8 cellular contexts compared by ENCODE assay signal in genomic region chr6:31403283-31403989, GRCh38. TPM values are rescaled to one million over a fixed set of nuclear protein-coding genes. Genes with fewer than 3 reads are reported as not detected.
DNase-seq lines count a peak whose midpoint lies in the region; ATAC-seq lines count a peak whose summit lies in the region.

Gene MICA (plus strand): TSS chr6:31403595. CDS start chr6:31403633, 38 bp downstream.

- H3K27ac ChIP-seq in SJSA1, result peak within 1 kb of the TSS; percentile 29; the same call in 1 of the 2 replicates
- H3K27ac ChIP-seq in substantia nigra (ENCODE audit: low read depth, low read length, poor library complexity, severe bottlenecking), result no peak within 1 kb of the TSS

- H3K9me3 Mint-ChIP-seq in activated naive CD4-positive, alpha-beta T cell treated with anti-CD3 and anti-CD28 coated beads, Interleukin-2, amount 50 U/mL, for 24 hours, result no peaks in the 10 kb centered on the region

- H3K4me1 Mint-ChIP-seq in activated naive CD4-positive, alpha-beta T cell treated with anti-CD3 and anti-CD28 coated beads, Interleukin-2, amount 50 U/mL, for 24 hours, result peaks cover 80% of the 10 kb centered on the region

- DNase-seq in DMS153 (lab: John Stamatoyannopoulos, UW) (peak; percentile 11), DMS153 treated with DMSO at 0.1 percent for 48 hours (lab: John Stamatoyannopoulos, UW; ENCODE audit: unreplicated experiment) (no peak), SJSA1 (ENCODE audit: low read depth in 1 of 2, low spot score in 2 of 2) (peak; percentile 84 to 88), glomerular endothelial cell (ENCODE audit: extremely low read depth, low read depth, low spot score) (peak; percentile 39), non-pigmented ciliary epithelial cell (ENCODE audit: low read depth) (peak; percentile 38), substantia nigra (lab: John Stamatoyannopoulos, UW) (peak in 44 of 49 donors; percentile 4 to 89 (median 54))

- no peaks in the 10 kb centered on the region for H3K27me3 ChIP-seq in SJSA1 (replicated peaks)

- no peaks in the 10 kb centered on the region for H3K27me3 Mint-ChIP-seq in activated naive CD4-positive, alpha-beta T cell treated with anti-CD3 and anti-CD28 coated beads, Interleukin-2, amount 50 U/mL, for 24 hours

- peaks cover 9% of the 10 kb centered on the region for H3K36me3 ChIP-seq in SJSA1

- no peaks in the 10 kb centered on the region for H3K9me3 ChIP-seq in SJSA1 (replicated peaks)

- H3K4me3 ChIP-seq in SJSA1, result peak within 1 kb of the TSS; percentile 57

- no peaks in the 10 kb centered on the region for H3K36me3 Mint-ChIP-seq in activated naive CD4-positive, alpha-beta T cell treated with anti-CD3 and anti-CD28 coated beads, Interleukin-2, amount 50 U/mL, for 24 hours

- ATAC-seq in HG03108 (IDR thresholded peaks at IDR 0.05; ENCODE audit: unreplicated experiment), result peak; percentile 44

- H3K27ac Mint-ChIP-seq in activated naive CD4-positive, alpha-beta T cell treated with anti-CD3 and anti-CD28 coated beads, Interleukin-2, amount 50 U/mL, for 24 hours, result peak within 1 kb of the TSS; percentile 85

- H3K4me3 Mint-ChIP-seq in activated naive CD4-positive, alpha-beta T cell treated with anti-CD3 and anti-CD28 coated beads, Interleukin-2, amount 50 U/mL, for 24 hours, result peak within 1 kb of the TSS; percentile 94

- H3K4me1 ChIP-seq in SJSA1 (replicated peaks), result peaks cover 42% of the 10 kb centered on the region

RNA-seq across cellular contexts. Expression of gene MICA, which starts in this region (rescaled TPM):
- total RNA-seq in SJSA1 (2014; rRNA removed; shearing (Covaris generic)), result 36.1 and 41.7 TPM in 2 replicates
- 55.0 and 63.6 TPM in 2 replicates for total RNA-seq in glomerular endothelial cell
